35 cellular contexts compared by ENCODE assay signal in genomic region chr1:242506724-242507123, GRCh38. TPM values are rescaled to one million over a fixed set of nuclear protein-coding genes. Genes with fewer than 3 reads are reported as not detected.
DNase-seq lines count a peak whose midpoint lies in the region; ATAC-seq, FAIRE-seq and TF ChIP-seq lines count a peak whose summit lies in the region.
"Had no signal": no experiment of that assay in that cellular context is flagged by ENCODE, and none has a peak within 500 bp of the region (broad histone marks: within the 10 kb centered on the region; RNA-seq: fewer than 3 reads in every experiment).

No MANE protein-coding gene starts in this region.

- H3K79me1 ChIP-seq in neuronal stem cell (ENCODE audit: low read depth, low read length): no peaks in the 10 kb centered on the region

- FAIRE-seq in HepG2 (lab: Jason Lieb, UNC) (no peak), D721Med (lab: Jason Lieb, UNC) (no peak)
- FAIRE-seq: A204.1, A549 had no signal

- no peak for TF ChIP-seq POLR2A in HepG2 (IDR thresholded peaks at IDR 0.05; ENCODE audit: insufficient read depth in 1 of 2, low read depth in 2 of 2, low read length in 2 of 2)

- no peak overlapping the region for H3K4me3 Mint-ChIP-seq in WTC11
- H3K4me3 Mint-ChIP-seq: B cell; CD14-positive monocyte; CD4-positive, alpha-beta memory T cell; CD4-positive, alpha-beta T cell; CD4-positive, CD25-positive, alpha-beta regulatory T cell; CD8-positive, alpha-beta memory T cell; CD8-positive, alpha-beta T cell had no signal

- peak overlapping the region; percentile 44 for H3K18ac ChIP-seq in neuronal stem cell (ENCODE audit: low read length)

- H3K4me2 ChIP-seq in neuronal stem cell (ENCODE audit: insufficient read depth, low read length, poor library complexity, severe bottlenecking): no peak overlapping the region
- H3K4me2 ChIP-seq in HepG2 (ENCODE audit: low read depth, low read length): no peak overlapping the region
- H3K4me2 ChIP-seq: A549; BLaER1; BLaER1 treated with 17β-estradiol and CSF1 and Interleukin-3, amounts not matched to agents 10 nM and 100 nM had no signal

- H2BK120ac ChIP-seq in neuronal stem cell (ENCODE audit: low read depth, low read length): no peak overlapping the region

- H3K9me3 ChIP-seq in neuronal stem cell (replicated peaks in 1 of 2; ENCODE audit: control insufficient read depth in 2 of 2, insufficient read depth in 1 of 2, low read depth in 1 of 2, low read length in 2 of 2): no peaks in the 10 kb centered on the region
- H3K9me3 ChIP-seq in HepG2 (ENCODE audit: low read length): no peaks in the 10 kb centered on the region
- H3K9me3 ChIP-seq: A549; BE2C; BLaER1; BLaER1 treated with 17β-estradiol and CSF1 and Interleukin-3, amounts not matched to agents 10 nM and 100 nM; Caco-2 had no signal

- H3K4me3 ChIP-seq in neuronal stem cell (ENCODE audit: low read length in 2 of 2) (peak overlapping the region in 1 of 2 donors; percentile 42), HepG2 (replicated peaks in 1 of 3; ENCODE audit: insufficient read depth in 1 of 3, low read depth in 2 of 3, low read length in 3 of 3) (no peak overlapping the region)
- H3K4me3 ChIP-seq: A549; BLaER1; BLaER1 treated with 17β-estradiol and CSF1 and Interleukin-3, amounts not matched to agents 10 nM and 100 nM had no signal

- H3K79me2 ChIP-seq in HepG2 (ENCODE audit: insufficient read depth, low read length): no peaks in the 10 kb centered on the region

- TF ChIP-seq RAD21 in HepG2 (CRISPR knock-in tag; IDR thresholded peaks at IDR 0.05): no peak

- H2BK12ac ChIP-seq in neuronal stem cell (ENCODE audit: low read length): no peak overlapping the region

- intact Hi-C loops in HepG2 (cut with micrococcal nuclease; ENCODE audit: unreplicated experiment): no loop called here

- TF ChIP-seq CTCF in WTC11 (IDR thresholded peaks at IDR 0.05) (no peak), HepG2 (CRISPR knock-in tag; IDR thresholded peaks at IDR 0.05) (no peak), D721Med (IDR thresholded peaks at IDR 0.05; ENCODE audit: insufficient read depth, missing control alignments) (no peak)

- ATAC-seq in WTC11 (no peak), HepG2 (no peak)
- ATAC-seq: A549; CD8-positive, alpha-beta T cell had no signal

- no peak overlapping the region for H3K14ac ChIP-seq in neuronal stem cell (ENCODE audit: low read length)

- peak overlapping the region; percentile 63; the same call in 1 of the 2 replicates for H3K27ac Mint-ChIP-seq in WTC11
- H3K27ac Mint-ChIP-seq: B cell; CD14-positive monocyte; CD4-positive, alpha-beta memory T cell; CD4-positive, alpha-beta T cell; CD4-positive, CD25-positive, alpha-beta regulatory T cell; CD8-positive, alpha-beta memory T cell; CD8-positive, alpha-beta T cell had no signal

- H3K9me3 Mint-ChIP-seq in WTC11: peaks cover 4% of the 10 kb centered on the region; the same call in 1 of the 2 replicates
- H3K9me3 Mint-ChIP-seq: CD4-positive, alpha-beta T cell; CD8-positive, alpha-beta T cell had no signal

- H4K91ac ChIP-seq in neuronal stem cell (ENCODE audit: low read depth, low read length, poor library complexity): peak overlapping the region; percentile 80

- no peak overlapping the region for H2BK15ac ChIP-seq in neuronal stem cell (ENCODE audit: low read length)

- H3K27ac ChIP-seq in neuronal stem cell (replicated peaks; ENCODE audit: low read length) (no peak overlapping the region), HepG2 (ENCODE audit: extremely low read length, insufficient read depth, low read length) (no peak overlapping the region)
- H3K27ac ChIP-seq: 22Rv1; A549; BLaER1; BLaER1 treated with 17β-estradiol and CSF1 and Interleukin-3, amounts not matched to agents 10 nM and 100 nM; C4-2B had no signal

- no peak overlapping the region for H3K9ac ChIP-seq in neuronal stem cell (ENCODE audit: low read depth, low read length, poor library complexity)
- no peak overlapping the region for H3K9ac ChIP-seq in HepG2 (ENCODE audit: insufficient read depth, low read depth, low read length)
- H3K9ac ChIP-seq: BLaER1; BLaER1 treated with 17β-estradiol and CSF1 and Interleukin-3, amounts not matched to agents 10 nM and 100 nM had no signal

- WGBS in neuronal stem cell (ENCODE audit: extremely low coverage in 2 of 2, insufficient read length in 2 of 2, insufficient replicate concordance in 1 of 2), 2 donors: no CpG with 5 or more reads among the region's 12 CpGs
- WGBS in HepG2 (ENCODE audit: low lambda C conversion rate): 15% methylated on average over 8 of the region's 12 CpGs

- POLR2A ChIA-PET in WTC11 (lab: Charles Lee) (no interaction called here), HepG2 (lab: Yijun Ruan, JAX) (no interaction called here)

- H2AK5ac ChIP-seq in neuronal stem cell (ENCODE audit: low read depth, low read length): no peak overlapping the region

- no peaks in the 10 kb centered on the region for H3K36me3 Mint-ChIP-seq in WTC11
- H3K36me3 Mint-ChIP-seq: CD14-positive monocyte; CD4-positive, alpha-beta memory T cell; CD4-positive, CD25-positive, alpha-beta regulatory T cell; CD8-positive, alpha-beta memory T cell; CD8-positive, alpha-beta T cell had no signal

- BruUV-seq in HepG2 (replicated peaks; lab: Mats Ljungman, UMichigan): no TSS peak

- in situ Hi-C loops in HepG2 (cut with HindIII; ENCODE audit: extremely low pct_ligation_motif_present, low pct_unique_long_range_greater_than_20kb): no loop called here

- no peaks in the 10 kb centered on the region for H3K27me3 Mint-ChIP-seq in WTC11 (ENCODE audit: low read depth)
- H3K27me3 Mint-ChIP-seq: CD4-positive, CD25-positive, alpha-beta regulatory T cell had no signal

- H3K27me3 ChIP-seq in neuronal stem cell (ENCODE audit: control insufficient read depth in 3 of 3, insufficient read depth in 3 of 3, low read depth in 1 of 3, low read length in 3 of 3) (no peaks in the 10 kb centered on the region), HepG2 (ENCODE audit: control insufficient read depth in 1 of 2, insufficient read depth in 2 of 2, low read length in 2 of 2) (no peaks in the 10 kb centered on the region; a peak in 1 of 5 replicates)
- H3K27me3 ChIP-seq: BE2C; BLaER1; BLaER1 treated with 17β-estradiol and CSF1 and Interleukin-3, amounts not matched to agents 10 nM and 100 nM had no signal

- CTCF ChIA-PET in WTC11 (lab: Charles Lee) (no interaction called here), HepG2 (lab: Yijun Ruan, JAX; ENCODE audit: low intra/inter-chr PET ratio, low total read pairs) (no interaction called here)

- H3K4me1 ChIP-seq in neuronal stem cell (ENCODE audit: control insufficient read depth in 2 of 2, insufficient read depth in 1 of 2, low read depth in 1 of 2, low read length in 2 of 2): peaks cover 0 to 5% of the 10 kb centered on the region in 2 donors
- H3K4me1 ChIP-seq in HepG2 (ENCODE audit: insufficient read depth, low read length): no peaks in the 10 kb centered on the region
- H3K4me1 ChIP-seq: A549; BE2C; BLaER1; BLaER1 treated with 17β-estradiol and CSF1 and Interleukin-3, amounts not matched to agents 10 nM and 100 nM; Caco-2 had no signal

- H3K36me3 ChIP-seq in neuronal stem cell (replicated peaks in 1 of 2; ENCODE audit: control insufficient read depth in 2 of 2, insufficient read depth in 2 of 2, low read length in 2 of 2) (no peaks in the 10 kb centered on the region), HepG2 (replicated peaks in 1 of 2; ENCODE audit: control insufficient read depth in 1 of 2, insufficient read depth in 2 of 2, low read length in 2 of 2) (no peaks in the 10 kb centered on the region)
- H3K36me3 ChIP-seq: BE2C; BLaER1; BLaER1 treated with 17β-estradiol and CSF1 and Interleukin-3, amounts not matched to agents 10 nM and 100 nM had no signal

- no peak overlapping the region for H2AFZ ChIP-seq in neuronal stem cell (ENCODE audit: low read length)
- H2AFZ ChIP-seq in HepG2 (ENCODE audit: low read length): no peak overlapping the region

- DNase-seq in WTC11 (ENCODE audit: low spot score) (no peak), neuronal stem cell (ENCODE audit: low spot score) (no peak), HepG2 (ENCODE audit: low spot score) (no peak), D721Med (ENCODE audit: insufficient read length, low spot score) (no peak)
- DNase-seq: 8988T; ACHN; AML-193; BE2C; C1 segment of cervical spinal cord; Caco-2; Calu3; CD4-positive, alpha-beta memory T cell; CD4-positive, alpha-beta T cell; CD4-positive, CD25-positive, alpha-beta regulatory T cell; CD8-positive, alpha-beta memory T cell; CD8-positive, alpha-beta T cell; COR-L47; DMS 273 treated with DMSO at 0.1 percent for 48 hours; DMS153; DMS53; DMS79; DMS79 treated with DMSO at 0.1 percent for 48 hours; DND-41; EL had no signal

- H4K20me1 ChIP-seq in HepG2 (ENCODE audit: insufficient read depth, low read length): no peaks in the 10 kb centered on the region
- H4K20me1 ChIP-seq: BLaER1; BLaER1 treated with 17β-estradiol and CSF1 and Interleukin-3, amounts not matched to agents 10 nM and 100 nM had no signal

- H3K4ac ChIP-seq in neuronal stem cell (ENCODE audit: low read length): no peak overlapping the region

- TF ChIP-seq EP300 in HepG2 (IDR thresholded peaks at IDR 0.05; ENCODE audit: low read depth in 2 of 2, low read length in 2 of 2): no peak
- no peak for TF ChIP-seq EP300 in HepG2 (CRISPR knock-in tag; IDR thresholded peaks at IDR 0.05; ENCODE audit: borderline replicate concordance)

- no peak overlapping the region for H2BK5ac ChIP-seq in neuronal stem cell (ENCODE audit: low read length)

- H3K4me1 Mint-ChIP-seq in WTC11: no peaks in the 10 kb centered on the region
- H3K4me1 Mint-ChIP-seq: B cell; CD14-positive monocyte; CD4-positive, alpha-beta memory T cell; CD4-positive, CD25-positive, alpha-beta regulatory T cell; CD8-positive, alpha-beta memory T cell had no signal

- H4K8ac ChIP-seq in neuronal stem cell (ENCODE audit: low read depth, low read length): no peak overlapping the region

- no peak overlapping the region for H3K23ac ChIP-seq in neuronal stem cell (ENCODE audit: low read depth, low read length, poor library complexity)

RNA-seq across cellular contexts. Expression of gene PLD5, which starts 17.8 kb away (rescaled TPM):
- total RNA-seq in WTC11 (2021): 3.4 to 6.4 TPM (median 4.7 TPM) in 3 replicates
- polyA plus RNA-seq in neuronal stem cell (2013, experiment 1 of 2): 3.0 TPM
- polyA plus RNA-seq in neuronal stem cell (2013, experiment 2 of 2): 2.9 TPM
- not detected in 2 replicates for total RNA-seq in HepG2 (2016; rRNA removed; fragmentation: Illumina TruSeq; extraction: Trizol)
- total RNA-seq in HepG2 (2016; cell fraction: cytosol; rRNA removed; fragmentation: Illumina TruSeq; extraction: Trizol; ENCODE audit: low read depth): not detected in 2 replicates
- total RNA-seq in HepG2 (2016; cell fraction: insoluble cytoplasmic fraction; rRNA removed; fragmentation: Illumina TruSeq; extraction: Trizol): not detected in 2 replicates
- not detected in 2 replicates for total RNA-seq in HepG2 (2016; cell fraction: membrane; rRNA removed; fragmentation: Illumina TruSeq; extraction: Trizol)
- not detected in 2 replicates for total RNA-seq in HepG2 (2016; cell fraction: nucleus; rRNA removed; fragmentation: Illumina TruSeq; extraction: Trizol)
- polyA plus RNA-seq in HepG2 (2011; rRNA removed): not detected in 2 replicates
- not detected in 2 replicates for polyA plus RNA-seq in HepG2 (2011; cell fraction: cytosol; rRNA removed)
- polyA plus RNA-seq in HepG2 (2011; cell fraction: nucleus; rRNA removed): not detected in 2 replicates
- polyA plus RNA-seq in HepG2 (2012): not detected in 2 replicates
- not detected in 2 replicates for polyA plus RNA-seq in HepG2 (2016; cell fraction: cytosol; fragmentation: Illumina TruSeq; extraction: Trizol; ENCODE audit: low read depth)
- not detected in 2 replicates for polyA plus RNA-seq in HepG2 (2016; cell fraction: insoluble cytoplasmic fraction; fragmentation: Illumina TruSeq; extraction: Trizol; ENCODE audit: low read depth)
- not detected in 2 replicates for polyA plus RNA-seq in HepG2 (2016; cell fraction: membrane; fragmentation: Illumina TruSeq; extraction: Trizol; ENCODE audit: low read depth)
- polyA plus RNA-seq in HepG2 (2016; cell fraction: nucleus; fragmentation: Illumina TruSeq; extraction: Trizol; ENCODE audit: insufficient read depth, low read depth): not detected in 2 replicates
- polyA minus RNA-seq in HepG2 (2011; rRNA and poly(A)+ RNA removed; ENCODE audit: low replicate concordance): not detected in 2 replicates
- not detected in 2 replicates for polyA minus RNA-seq in HepG2 (2011; cell fraction: cytosol; rRNA and poly(A)+ RNA removed)
- not detected in 2 replicates for polyA minus RNA-seq in HepG2 (2011; cell fraction: nucleus; rRNA and poly(A)+ RNA removed)
- total RNA-seq: A172; CD4-positive, alpha-beta memory T cell; CD4-positive, alpha-beta T cell; CD4-positive, CD25-positive, alpha-beta regulatory T cell; CD8-positive, alpha-beta memory T cell; CD8-positive, alpha-beta T cell had no signal
- polyA plus RNA-seq: AG04450; BJ; CD14-positive monocyte; CD4-positive, alpha-beta memory T cell; CD4-positive, CD25-positive, alpha-beta regulatory T cell; CD8-positive, alpha-beta memory T cell had no signal
